In genomic region chr4:40099010-40099409, GRCh38 we compare ENCODE assay signal across 16 cellular contexts.
"Had no signal": no experiment of that assay in that cellular context is flagged by ENCODE, and none has a peak within 500 bp of the region (broad histone marks: within the 10 kb centered on the region; RNA-seq: fewer than 3 reads in every experiment).

No MANE protein-coding gene starts in this region.

- ATAC-seq: activated T-helper 17 cell treated with anti-CD3 and anti-CD28 coated beads, Interleukin-2, amount 50 U/mL, for 72 hours; body of pancreas; heart left ventricle; stimulated activated naive CD8-positive, alpha-beta T cell treated with anti-CD3 and anti-CD28 coated beads, Interleukin-15, amount 100 ng/mL, for 72 hours had no signal

- DNase-seq: activated naive CD4-positive, alpha-beta T cell treated with anti-CD3 and anti-CD28 coated beads, Interleukin-2, amount 10 ng/mL, durations not matched to agents 7 days and 5 days; amniotic stem cell; body of pancreas; caudate nucleus; cortex of kidney; effector memory CD4-positive, alpha-beta T cell; heart left ventricle; left cardiac atrium; midbrain; ovary; stimulated activated CD4-positive, alpha-beta T cell treated with anti-CD3 and anti-CD28 coated beads, Interleukin-1b, Interleukin-23, amount 100 ng/mL, for 48 hours; stimulated activated naive CD8-positive, alpha-beta T cell treated with anti-CD3 and anti-CD28 coated beads, Interleukin-15, amount 100 ng/mL, for 72 hours; SW 1271; upper lobe of left lung had no signal

- H3K36me3 ChIP-seq: ovary had no signal

- H3K4me1 ChIP-seq: heart left ventricle, upper lobe of left lung had no signal

- H3K27ac ChIP-seq: body of pancreas, ovary, upper lobe of left lung had no signal

- H3K9me3 ChIP-seq: body of pancreas, heart left ventricle, ovary, upper lobe of left lung had no signal

- H3K27me3 ChIP-seq: body of pancreas, heart left ventricle, ovary, upper lobe of left lung had no signal

- H3K4me3 ChIP-seq: body of pancreas, heart left ventricle, lung, ovary, upper lobe of left lung had no signal
